17 cellular contexts compared by ENCODE assay signal in the genomic region with DNA sequence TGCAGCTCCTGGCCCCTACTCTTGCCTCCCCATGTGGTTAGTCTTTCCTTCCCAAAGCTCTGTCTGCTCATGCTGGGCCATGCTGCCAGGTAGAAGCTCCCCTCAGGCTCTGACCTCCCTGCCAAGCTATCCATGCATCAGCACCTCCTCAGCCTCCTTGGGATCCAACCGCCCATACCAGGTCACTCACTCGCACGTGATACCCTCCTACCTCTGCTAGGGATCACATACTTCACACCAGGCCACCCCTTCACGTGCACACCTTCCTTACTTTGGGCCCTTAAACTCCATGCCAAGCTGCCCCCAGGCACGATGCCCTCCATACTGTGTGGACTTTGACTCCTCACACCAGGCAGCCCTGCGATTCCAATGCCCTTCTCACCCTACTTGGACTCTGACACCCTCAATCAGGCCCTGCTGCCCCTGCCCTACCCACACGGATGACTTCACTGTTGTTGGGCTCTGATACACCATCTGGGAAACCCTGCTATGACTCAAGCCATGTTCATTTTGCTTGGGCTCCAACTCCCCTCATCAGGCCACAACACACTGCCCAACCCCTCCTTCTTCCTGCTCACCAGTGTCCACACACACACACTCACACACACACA. TPM values are rescaled to one million over a fixed set of nuclear protein-coding genes. Genes with fewer than 3 reads are reported as not detected.
DNase-seq lines count a peak whose midpoint lies in the region; ATAC-seq, FAIRE-seq and TF ChIP-seq lines count a peak whose summit lies in the region.
"Had no signal": no experiment of that assay in that cellular context is flagged by ENCODE, and none has a peak within 500 bp of the region (broad histone marks: within the 10 kb centered on the region; RNA-seq: fewer than 3 reads in every experiment).

No MANE protein-coding gene starts in this region.

- BruUV-seq in mammary epithelial cell (replicated peaks; lab: Mats Ljungman, UMichigan) = no TSS peak

- TF ChIP-seq EP300 in A549 (IDR thresholded peaks at IDR 0.05) = no peak

- TF ChIP-seq CTCF in A549 (IDR thresholded peaks at IDR 0.05) (no peak), mammary epithelial cell (conservative IDR thresholded peaks at IDR 0.05 in 1 of 2, IDR thresholded peaks at IDR 0.05 in 1 of 2; ENCODE audit: extremely low read depth in 1 of 2, insufficient read depth in 1 of 2, low read depth in 1 of 2, low read length in 2 of 2) (no peak), right atrium auricular region (IDR thresholded peaks at IDR 0.05) (no peak)

- no peaks in the 10 kb centered on the region for H3K79me2 ChIP-seq in mammary epithelial cell (ENCODE audit: insufficient read depth, low read length)

- no peaks in the 10 kb centered on the region for H4K20me1 ChIP-seq in mammary epithelial cell (ENCODE audit: insufficient read depth, low read length)

- ATAC-seq in A549 = peak; percentile 68 to 69
- ATAC-seq in HG03520 (IDR thresholded peaks at IDR 0.05; ENCODE audit: unreplicated experiment) = no peak
- ATAC-seq: GM12878, GM23338 had no signal

- no peak for TF ChIP-seq POLR2A in A549 (IDR thresholded peaks at IDR 0.05; ENCODE audit: low read length)

- intact Hi-C loops in mammary epithelial cell (cut with micrococcal nuclease) = no loop called here

- CTCF ChIA-PET in A549 (lab: Yijun Ruan, JAX) = no interaction called here
- CTCF ChIA-PET in mammary epithelial cell (lab: Charles Lee; ENCODE audit: low non-redundant PET) = no interaction called here

- H3K27ac ChIP-seq in A549 (no peak overlapping the region), mammary epithelial cell (ENCODE audit: insufficient read depth, low read depth, low read length) (no peak overlapping the region), right atrium auricular region (no peak overlapping the region)

- POLR2A ChIA-PET in A549 (lab: Yijun Ruan, JAX) = interaction anchor here (0.6 to 1.0 kb wide), 2 partner anchors 76 to 102 kb away, joined by 3 to 4 read pairs; partner anchors contain the start of gene GNG10

- DNase-seq in A549 (ENCODE audit: low read depth in 1 of 2, low spot score in 1 of 2) = peak in 1 of 2 experiments; percentile 53
- DNase-seq in HT1080 (ENCODE audit: low read depth) = peak; percentile 61
- peak; percentile 67 for DNase-seq in mammary epithelial cell
- DNase-seq in kidney tubule cell (ENCODE audit: low spot score) = peak; percentile 86
- DNase-seq in activated CD4-positive, alpha-beta T cell treated with anti-CD3 and anti-CD28 coated beads, Interleukin-2, amount 50 U/mL, for 48 hours = no peak
- no peak for DNase-seq in NCI-H1417 (lab: John Stamatoyannopoulos, UW)
- no peak for DNase-seq in right atrium auricular region (ENCODE audit: low spot score)
- DNase-seq: activated CD4-positive, alpha-beta memory T cell treated with anti-CD3 and anti-CD28 coated beads for 36 hours; NCI-H1048; NCI-H446; stimulated activated CD4-positive, alpha-beta T cell treated with anti-CD3 and anti-CD28 coated beads, Interleukin-1b, Interleukin-23, amount 100 ng/mL, for 48 hours; trophoblast cell had no signal

- no peak for TF ChIP-seq RAD21 in A549 (conservative IDR thresholded peaks at IDR 0.05 in 1 of 2, IDR thresholded peaks at IDR 0.05 in 1 of 2)

- H3K4me1 ChIP-seq in A549 (no peaks in the 10 kb centered on the region), mammary epithelial cell (ENCODE audit: insufficient read depth, low read length) (no peaks in the 10 kb centered on the region), right atrium auricular region (no peaks in the 10 kb centered on the region)

- no peaks in the 10 kb centered on the region for H3K27me3 ChIP-seq in mammary epithelial cell (ENCODE audit: insufficient read depth, low read length)
- H3K27me3 ChIP-seq in right atrium auricular region = no peaks in the 10 kb centered on the region

- H2AFZ ChIP-seq in mammary epithelial cell (ENCODE audit: low read depth, low read length) = no peak overlapping the region
- H2AFZ ChIP-seq: GM23338 had no signal

- no peak for FAIRE-seq in A549 (lab: Jason Lieb, UNC)
- FAIRE-seq: A204.1, endometrium, GM12878 had no signal

- in situ Hi-C loops in mammary epithelial cell (cut with MboI; ENCODE audit: low sequenced_read_pairs in 2 of 2) = no loop called here

- H3K4me3 ChIP-seq in A549 = no peak overlapping the region
- H3K4me3 ChIP-seq in mammary epithelial cell (replicated peaks in 1 of 3; ENCODE audit: insufficient read depth in 1 of 3, low read depth in 2 of 3, low read length in 3 of 3) = no peak overlapping the region
- no peak overlapping the region for H3K4me3 ChIP-seq in right atrium auricular region
- H3K4me3 ChIP-seq: GM12878, GM23338 had no signal

- H3K4me2 ChIP-seq in A549 (no peak overlapping the region), mammary epithelial cell (ENCODE audit: insufficient read depth, low read depth, low read length) (no peak overlapping the region)
- H3K4me2 ChIP-seq: GM23338 had no signal

- dilution Hi-C loops in mammary epithelial cell (cut with HindIII; ENCODE audit: low sequenced_read_pairs) = no loop called here

- H3K9me3 ChIP-seq in A549 (peaks cover 37% of the 10 kb centered on the region), mammary epithelial cell (replicated peaks; ENCODE audit: insufficient read depth, low read length) (peaks cover 6% of the 10 kb centered on the region), right atrium auricular region (peaks cover 0 to 34% of the 10 kb centered on the region in 2 donors)

- H3K36me3 ChIP-seq in mammary epithelial cell (ENCODE audit: insufficient read depth, low read length) (peaks cover 6% of the 10 kb centered on the region), right atrium auricular region (peaks cover 18% of the 10 kb centered on the region)

- no peak overlapping the region for H3K9ac ChIP-seq in mammary epithelial cell (ENCODE audit: insufficient read depth, low read length)

- 73% methylated on average over 7 of the region's 7 CpGs for WGBS in A549 (ENCODE audit: missing lambda C conversion rate)
- 92% methylated on average over 7 of the region's 7 CpGs for WGBS in mammary epithelial cell (ENCODE audit: low coverage, missing lambda C conversion rate)

TF ChIP-seq in A549, 52 proteins besides CTCF, POLR2A, EP300 and RAD21 (continues in another document):
- TF ChIP-seq NPAS2 (CRISPR knock-in tag; IDR thresholded peaks at IDR 0.05; ENCODE audit: borderline replicate concordance) (no peak), RCOR1 (IDR thresholded peaks at IDR 0.05; ENCODE audit: low read depth, low read length) (no peak), NFE2L2 (conservative IDR thresholded peaks at IDR 0.05; ENCODE audit: low read length) (no peak), CBX8 (IDR thresholded peaks at IDR 0.05) (no peak), TFCP2L1 (CRISPR knock-in tag; IDR thresholded peaks at IDR 0.05) (peak; percentile 65), HOXB13 (CRISPR knock-in tag; IDR thresholded peaks at IDR 0.05; ENCODE audit: low read depth) (no peak), MAX (IDR thresholded peaks at IDR 0.05) (no peak), HDAC2 (IDR thresholded peaks at IDR 0.05) (no peak), PHF8 (IDR thresholded peaks at IDR 0.05; ENCODE audit: borderline replicate concordance, low read depth) (no peak), ZNF302 (CRISPR knock-in tag; IDR thresholded peaks at IDR 0.05) (no peak), NR3C1 (IDR thresholded peaks at IDR 0.05) (no peak), CHD2 (IDR thresholded peaks at IDR 0.05; ENCODE audit: low read length, partially characterized antibody) (no peak), MAFK (IDR thresholded peaks at IDR 0.05; ENCODE audit: partially characterized antibody) (no peak), ATOH8 (CRISPR knock-in tag; IDR thresholded peaks at IDR 0.05; ENCODE audit: low read depth) (0 out of 2 replicates have a peak, but pooled peaks have one; percentile 9), MAZ (IDR thresholded peaks at IDR 0.05; ENCODE audit: borderline replicate concordance, low read depth, low read length) (no peak), GATA3 (IDR thresholded peaks at IDR 0.05; ENCODE audit: borderline replicate concordance) (no peak), JUN (IDR thresholded peaks at IDR 0.05) (no peak)

RNA-seq across cellular contexts. Expression of gene ZNF483, which starts 34.1 kb away (rescaled TPM):
- polyA plus RNA-seq in A549 (2011; rRNA removed) (2.7 and 2.8 TPM in 2 replicates), A549 (2017; fragmentation: RNase III; extraction: RNeasy Plus Mini Kit Qiagen cat#74134 plus additional on column Dnase treatment) (1.0 to 1.1 TPM (median 1.0 TPM) in 3 replicates), mammary epithelial cell (0.58 TPM)
- polyA plus RNA-seq in A549 (2012; cell fraction: cytosol; rRNA removed) = 0.36 and 0.49 TPM in 2 replicates
- polyA plus RNA-seq in A549 (2012; cell fraction: nucleus; rRNA removed) = 0.13 and 0.22 TPM in 2 replicates
- polyA minus RNA-seq in A549 (2011; rRNA and poly(A)+ RNA removed) = 8.9 and 9.9 TPM in 2 replicates
- total RNA-seq in HT1080 (2014; rRNA removed; shearing (Covaris generic)) = not detected in 2 replicates
- not detected in 2 replicates for polyA plus RNA-seq in HT1080 (2015; cell fraction: cytosol; rRNA removed)
- polyA plus RNA-seq in HT1080 (2015; cell fraction: nucleus; rRNA removed) = not detected in 2 replicates
- total RNA-seq in mammary epithelial cell (1 to 10 TPM; 2.1 to 5.7 TPM), right atrium auricular region (1 to 10 TPM; 5.5 to 6.9 TPM)
- polyA minus RNA-seq in mammary epithelial cell = 7.5 TPM

RNA-seq across cellular contexts. Expression of gene PTGR1, which starts 40.3 kb away (rescaled TPM):
- polyA plus RNA-seq in A549 (2011; rRNA removed) (563 and 672 TPM in 2 replicates), A549 (2017; fragmentation: RNase III; extraction: RNeasy Plus Mini Kit Qiagen cat#74134 plus additional on column Dnase treatment) (494 to 552 TPM (median 495 TPM) in 3 replicates), mammary epithelial cell (66.8 TPM)
- polyA plus RNA-seq in A549 (2012; cell fraction: cytosol; rRNA removed) = 218 and 220 TPM in 2 replicates
- 70.5 and 156 TPM in 2 replicates for polyA plus RNA-seq in A549 (2012; cell fraction: nucleus; rRNA removed)
- polyA minus RNA-seq in A549 (2011; rRNA and poly(A)+ RNA removed) = 221 and 291 TPM in 2 replicates
- total RNA-seq in HT1080 (2014; rRNA removed; shearing (Covaris generic)) = 3.9 and 6.5 TPM in 2 replicates
- polyA plus RNA-seq in HT1080 (2015; cell fraction: cytosol; rRNA removed) = 9.6 and 11.0 TPM in 2 replicates
- polyA plus RNA-seq in HT1080 (2015; cell fraction: nucleus; rRNA removed) = 8.0 and 8.1 TPM in 2 replicates
- total RNA-seq in mammary epithelial cell (10 to 100 TPM; 49.0 to 61.6 TPM), right atrium auricular region (10 to 100 TPM; 23.9 to 38.8 TPM)
- 56.8 TPM for polyA minus RNA-seq in mammary epithelial cell

Comparison
In these comparisons a context has a peak if more than half of its experiments do, and no peak if none do; other contexts are left out.
1. DNase-seq: peak in HT1080 (single experiment), mammary epithelial cell (single experiment) and kidney tubule cell (single experiment); none in activated CD4-positive, alpha-beta T cell treated with anti-CD3 and anti-CD28 coated beads, Interleukin-2, amount 50 U/mL, for 48 hours (0 of 2), NCI-H1417 (0 of 3) and right atrium auricular region (single experiment).